Comparison of ENCODE assay signal across 8 cellular contexts in genomic region chr1:169484683-169485426, GRCh38. TPM values are rescaled to one million over a fixed set of nuclear protein-coding genes. Genes with fewer than 3 reads are reported as not detected.
DNase-seq lines count a peak whose midpoint lies in the region; ATAC-seq and TF ChIP-seq lines count a peak whose summit lies in the region.

No MANE protein-coding gene starts in this region.

- peak overlapping the region; percentile 85 for H3K4me3 Mint-ChIP-seq in activated CD8-positive, alpha-beta memory T cell treated with anti-CD3 and anti-CD28 coated beads, Interleukin-2, amount 10 ng/mL, durations not matched to agents 7 days and 5 days

- no peak for DNase-seq in activated CD4-positive, CD25-positive, alpha-beta regulatory T cell (lab: John Stamatoyannopoulos, UW)
- DNase-seq in NCI-H2171 treated with DMSO at 0.1 percent for 48 hours (lab: John Stamatoyannopoulos, UW) (peak; percentile 47), esophagus muscularis mucosa (ENCODE audit: extremely low spot score) (no peak)
- DNase-seq in activated CD8-positive, alpha-beta memory T cell treated with anti-CD3 and anti-CD28 coated beads, Interleukin-2, amount 10 ng/mL, durations not matched to agents 7 days and 5 days = peak; percentile 59

- peaks cover 9 to 56% (median 50%) of the 10 kb centered on the region in 4 donors for H3K4me1 ChIP-seq in esophagus muscularis mucosa
- H3K4me1 ChIP-seq in mucosa of stomach (ENCODE audit: control insufficient read depth, insufficient read depth, low read length) = peaks cover 8% of the 10 kb centered on the region
- H3K4me1 ChIP-seq in thymus (ENCODE audit: control insufficient read depth, insufficient read depth, low read length) = peaks cover 10% of the 10 kb centered on the region

- WGBS in esophagus muscularis mucosa = 15% methylated on average over 13 of the region's 15 CpGs
- 19% methylated on average over 15 of the region's 15 CpGs for WGBS in thymus

- H3K36me3 ChIP-seq in esophagus muscularis mucosa = no peaks in the 10 kb centered on the region
- no peaks in the 10 kb centered on the region for H3K36me3 ChIP-seq in mucosa of stomach (ENCODE audit: control insufficient read depth, insufficient read depth, low read length)
- no peaks in the 10 kb centered on the region for H3K36me3 ChIP-seq in thymus (ENCODE audit: control insufficient read depth, insufficient read depth)

- peak overlapping the region; percentile 77 to 85 (median 80) for H3K4me3 ChIP-seq in esophagus muscularis mucosa
- H3K4me3 ChIP-seq in mucosa of stomach (ENCODE audit: low read length) = peak overlapping the region; percentile 72
- H3K4me3 ChIP-seq in thymus (ENCODE audit: low read length) = peak overlapping the region; percentile 92

- CTCF ChIA-PET in activated CD8-positive, alpha-beta memory T cell treated with anti-CD3 and anti-CD28 coated beads, Interleukin-2, amount 10 ng/mL, durations not matched to agents 7 days and 5 days (lab: Charles Lee) = interaction anchor here (1.6 kb wide), 1 partner anchor 61 kb away, joined by 3 read pairs; no protein-coding TSS in a partner anchor

- H3K27ac ChIP-seq in esophagus muscularis mucosa (replicated peaks in 1 of 4) = peak overlapping the region; percentile 96 to 99 (median 98)
- peak overlapping the region; percentile 88 for H3K27ac ChIP-seq in thymus (ENCODE audit: low read depth)

- H3K4me1 Mint-ChIP-seq in activated CD8-positive, alpha-beta memory T cell treated with anti-CD3 and anti-CD28 coated beads, Interleukin-2, amount 10 ng/mL, durations not matched to agents 7 days and 5 days = peaks cover 46% of the 10 kb centered on the region

- no peak for TF ChIP-seq CTCF in esophagus muscularis mucosa (IDR thresholded peaks at IDR 0.05)

- H3K27me3 Mint-ChIP-seq in activated CD8-positive, alpha-beta memory T cell treated with anti-CD3 and anti-CD28 coated beads, Interleukin-2, amount 10 ng/mL, durations not matched to agents 7 days and 5 days = no peaks in the 10 kb centered on the region

- ATAC-seq in activated CD4-positive, CD25-positive, alpha-beta regulatory T cell treated with anti-CD3 and anti-CD28 coated beads, Interleukin-2, amount 50 U/mL, for 24 hours = peak; percentile 21 to 23
- peak; percentile 18 for ATAC-seq in HG02852 (IDR thresholded peaks at IDR 0.05; ENCODE audit: unreplicated experiment)
- peak; percentile 11 for ATAC-seq in activated CD8-positive, alpha-beta memory T cell treated with anti-CD3 and anti-CD28 coated beads, Interleukin-2, amount 10 ng/mL, durations not matched to agents 7 days and 5 days

- H3K9ac ChIP-seq in mucosa of stomach (ENCODE audit: low read length) = peak overlapping the region; percentile 87

- peaks cover 6% of the 10 kb centered on the region for H3K36me3 Mint-ChIP-seq in activated CD8-positive, alpha-beta memory T cell treated with anti-CD3 and anti-CD28 coated beads, Interleukin-2, amount 10 ng/mL, durations not matched to agents 7 days and 5 days

- no peak for TF ChIP-seq POLR2A in esophagus muscularis mucosa (IDR thresholded peaks at IDR 0.05; ENCODE audit: low read depth)

- intact Hi-C loops in esophagus muscularis mucosa (cut with DNase I) = loop anchor here (10.0 kb wide), 1 partner anchor 380 kb away; the partner anchor contains the start of gene ATP1B1

- TF ChIP-seq EP300 in esophagus muscularis mucosa (IDR thresholded peaks at IDR 0.05) = peak; percentile 72

- H3K9me3 Mint-ChIP-seq in activated CD8-positive, alpha-beta memory T cell treated with anti-CD3 and anti-CD28 coated beads, Interleukin-2, amount 10 ng/mL, durations not matched to agents 7 days and 5 days (ENCODE audit: low read depth) = no peaks in the 10 kb centered on the region

- H3K9me3 ChIP-seq in esophagus muscularis mucosa (no peaks in the 10 kb centered on the region), mucosa of stomach (ENCODE audit: control insufficient read depth, low read length) (no peaks in the 10 kb centered on the region), thymus (ENCODE audit: control insufficient read depth) (no peaks in the 10 kb centered on the region)

- H3K27ac Mint-ChIP-seq in activated CD8-positive, alpha-beta memory T cell treated with anti-CD3 and anti-CD28 coated beads, Interleukin-2, amount 10 ng/mL, durations not matched to agents 7 days and 5 days = peak overlapping the region; percentile 79

- H3K27me3 ChIP-seq in esophagus muscularis mucosa = no peaks in the 10 kb centered on the region
- no peaks in the 10 kb centered on the region for H3K27me3 ChIP-seq in mucosa of stomach (ENCODE audit: control insufficient read depth, insufficient read depth, low read length)
- no peaks in the 10 kb centered on the region for H3K27me3 ChIP-seq in thymus (ENCODE audit: control insufficient read depth, insufficient read depth)

RNA-seq across cellular contexts. Expression of gene SLC19A2, which starts 0.9 kb away (rescaled TPM):
- total RNA-seq in activated CD8-positive, alpha-beta memory T cell treated with anti-CD3 and anti-CD28 coated beads, Interleukin-2, amount 10 ng/mL, durations not matched to agents 7 days and 5 days = 1 to 10 TPM; 5.0 to 7.8 TPM
- total RNA-seq in esophagus muscularis mucosa = 10 to 100 TPM; 19.0 to 38.8 (median 20.6) TPM
- 22.7 TPM for polyA plus RNA-seq in thymus

RNA-seq across cellular contexts. Expression of gene CCDC181, which starts 57.6 kb away (rescaled TPM):
- under 1 TPM in 1 of 2 experiments, not detected in 1; 0.19 TPM for total RNA-seq in activated CD8-positive, alpha-beta memory T cell treated with anti-CD3 and anti-CD28 coated beads, Interleukin-2, amount 10 ng/mL, durations not matched to agents 7 days and 5 days
- total RNA-seq in esophagus muscularis mucosa = 1 to 10 TPM in 1 of 4 donors, under 1 TPM in 3; 0.80 to 2.3 (median 0.91) TPM
- 0.68 TPM for polyA plus RNA-seq in thymus

Comparison
In these comparisons a context has a peak if more than half of its experiments do, and no peak if none do; other contexts are left out.
1. DNase-seq: peak in NCI-H2171 treated with DMSO at 0.1 percent for 48 hours (single experiment) and activated CD8-positive, alpha-beta memory T cell treated with anti-CD3 and anti-CD28 coated beads, Interleukin-2, amount 10 ng/mL, durations not matched to agents 7 days and 5 days (single experiment); none in activated CD4-positive, CD25-positive, alpha-beta regulatory T cell (0 of 4) and esophagus muscularis mucosa (single experiment).
2. Peak in every context shown above with its lines, with median percentiles within 50 percentile points of each other: ATAC-seq and H3K4me3 ChIP-seq.